In genomic region chr10:119198438-119198837, GRCh38 we compare ENCODE assay signal across 1 cellular context.
TF ChIP-seq lines count a peak whose summit lies in the region.

No MANE protein-coding gene starts in this region.

TF ChIP-seq in WTC11, 78 proteins besides CTCF, POLR2A, EP300 and RAD21 (continued from another document):
- TF ChIP-seq, protein P1, sequence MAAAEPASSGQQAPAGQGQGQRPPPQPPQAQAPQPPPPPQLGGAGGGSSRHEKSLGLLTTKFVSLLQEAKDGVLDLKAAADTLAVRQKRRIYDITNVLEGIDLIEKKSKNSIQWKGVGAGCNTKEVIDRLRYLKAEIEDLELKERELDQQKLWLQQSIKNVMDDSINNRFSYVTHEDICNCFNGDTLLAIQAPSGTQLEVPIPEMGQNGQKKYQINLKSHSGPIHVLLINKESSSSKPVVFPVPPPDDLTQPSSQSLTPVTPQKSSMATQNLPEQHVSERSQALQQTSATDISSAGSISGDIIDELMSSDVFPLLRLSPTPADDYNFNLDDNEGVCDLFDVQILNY (CRISPR knock-in tag; IDR thresholded peaks at IDR 0.05): no peak
- TF ChIP-seq GABPB1 (CRISPR knock-in tag; IDR thresholded peaks at IDR 0.05) (no peak), EMX1 (CRISPR knock-in tag; IDR thresholded peaks at IDR 0.05) (no peak), NR1H2 (CRISPR knock-in tag; IDR thresholded peaks at IDR 0.05) (no peak), CREM (CRISPR knock-in tag; IDR thresholded peaks at IDR 0.05) (no peak), NFE2L1 (CRISPR knock-in tag; IDR thresholded peaks at IDR 0.05) (no peak), ZNF671 (CRISPR knock-in tag; IDR thresholded peaks at IDR 0.05) (no peak), ZNF263 (CRISPR knock-in tag; IDR thresholded peaks at IDR 0.05; ENCODE audit: low read depth) (no peak)
